1 cellular context compared by ENCODE assay signal in the genomic region with DNA sequence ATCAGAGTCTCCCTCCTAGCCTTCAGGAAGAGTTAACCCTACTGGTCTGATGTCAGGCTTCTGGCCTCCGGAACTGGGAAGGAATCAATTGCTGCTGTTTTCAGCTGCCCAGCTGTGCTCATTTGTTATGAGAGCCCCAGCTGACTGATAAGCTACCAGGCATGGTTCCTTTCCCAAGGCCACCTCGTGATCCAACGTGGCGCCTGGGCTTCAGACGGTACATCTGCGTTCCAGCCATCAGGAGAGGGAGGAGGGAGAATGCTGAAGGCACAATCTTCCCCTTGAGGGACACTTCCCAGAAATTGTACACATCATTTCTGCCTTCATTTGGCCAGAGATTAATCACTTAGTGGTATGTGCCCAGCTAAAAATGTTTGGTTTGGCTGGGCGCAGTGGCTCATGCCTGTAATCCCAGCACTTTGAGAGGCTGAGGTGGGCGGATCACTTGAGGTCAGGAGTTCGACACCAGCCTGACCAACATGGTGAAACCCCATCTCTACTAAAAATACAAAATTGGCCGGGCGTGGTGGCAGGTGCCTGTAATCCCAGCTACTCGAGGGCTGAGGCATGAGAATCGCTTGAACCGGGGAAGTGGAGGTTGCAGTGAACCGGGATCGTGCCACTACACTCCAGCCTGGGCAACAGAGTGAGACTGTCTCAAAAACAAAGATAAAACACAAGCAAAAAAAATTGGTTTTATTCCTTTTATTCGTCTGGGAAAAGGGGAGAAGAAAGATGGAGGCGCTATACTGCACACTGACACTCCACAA.
TF ChIP-seq lines count a peak whose summit lies in the region.

No MANE protein-coding gene starts in this region.

TF ChIP-seq in HepG2, 621 proteins besides CTCF, POLR2A, EP300 and RAD21 (continued from another document and continues in another):
- TF ChIP-seq, protein P1, sequence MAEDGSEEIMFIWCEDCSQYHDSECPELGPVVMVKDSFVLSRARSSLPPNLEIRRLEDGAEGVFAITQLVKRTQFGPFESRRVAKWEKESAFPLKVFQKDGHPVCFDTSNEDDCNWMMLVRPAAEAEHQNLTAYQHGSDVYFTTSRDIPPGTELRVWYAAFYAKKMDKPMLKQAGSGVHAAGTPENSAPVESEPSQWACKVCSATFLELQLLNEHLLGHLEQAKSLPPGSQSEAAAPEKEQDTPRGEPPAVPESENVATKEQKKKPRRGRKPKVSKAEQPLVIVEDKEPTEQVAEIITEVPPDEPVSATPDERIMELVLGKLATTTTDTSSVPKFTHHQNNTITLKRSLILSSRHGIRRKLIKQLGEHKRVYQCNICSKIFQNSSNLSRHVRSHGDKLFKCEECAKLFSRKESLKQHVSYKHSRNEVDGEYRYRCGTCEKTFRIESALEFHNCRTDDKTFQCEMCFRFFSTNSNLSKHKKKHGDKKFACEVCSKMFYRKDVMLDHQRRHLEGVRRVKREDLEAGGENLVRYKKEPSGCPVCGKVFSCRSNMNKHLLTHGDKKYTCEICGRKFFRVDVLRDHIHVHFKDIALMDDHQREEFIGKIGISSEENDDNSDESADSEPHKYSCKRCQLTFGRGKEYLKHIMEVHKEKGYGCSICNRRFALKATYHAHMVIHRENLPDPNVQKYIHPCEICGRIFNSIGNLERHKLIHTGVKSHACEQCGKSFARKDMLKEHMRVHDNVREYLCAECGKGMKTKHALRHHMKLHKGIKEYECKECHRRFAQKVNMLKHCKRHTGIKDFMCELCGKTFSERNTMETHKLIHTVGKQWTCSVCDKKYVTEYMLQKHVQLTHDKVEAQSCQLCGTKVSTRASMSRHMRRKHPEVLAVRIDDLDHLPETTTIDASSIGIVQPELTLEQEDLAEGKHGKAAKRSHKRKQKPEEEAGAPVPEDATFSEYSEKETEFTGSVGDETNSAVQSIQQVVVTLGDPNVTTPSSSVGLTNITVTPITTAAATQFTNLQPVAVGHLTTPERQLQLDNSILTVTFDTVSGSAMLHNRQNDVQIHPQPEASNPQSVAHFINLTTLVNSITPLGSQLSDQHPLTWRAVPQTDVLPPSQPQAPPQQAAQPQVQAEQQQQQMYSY (CRISPR knock-in tag; IDR thresholded peaks at IDR 0.05), result no peak
- no peak for TF ChIP-seq POLR2AphosphoS5 (IDR thresholded peaks at IDR 0.05; ENCODE audit: low read depth, low read length)
- peak; percentile 98 for TF ChIP-seq ZNF644 (CRISPR knock-in tag; IDR thresholded peaks at IDR 0.05; ENCODE audit: low read depth)
- TF ChIP-seq ZSCAN30 (CRISPR knock-in tag; IDR thresholded peaks at IDR 0.05), result no peak
- TF ChIP-seq ZNF737 (CRISPR knock-in tag; IDR thresholded peaks at IDR 0.05; ENCODE audit: borderline replicate concordance), result no peak
- TF ChIP-seq RARA (CRISPR knock-in tag; IDR thresholded peaks at IDR 0.05), result 0 out of 2 replicates have a peak, but pooled peaks have one; percentile 33
- TF ChIP-seq, protein P2, sequence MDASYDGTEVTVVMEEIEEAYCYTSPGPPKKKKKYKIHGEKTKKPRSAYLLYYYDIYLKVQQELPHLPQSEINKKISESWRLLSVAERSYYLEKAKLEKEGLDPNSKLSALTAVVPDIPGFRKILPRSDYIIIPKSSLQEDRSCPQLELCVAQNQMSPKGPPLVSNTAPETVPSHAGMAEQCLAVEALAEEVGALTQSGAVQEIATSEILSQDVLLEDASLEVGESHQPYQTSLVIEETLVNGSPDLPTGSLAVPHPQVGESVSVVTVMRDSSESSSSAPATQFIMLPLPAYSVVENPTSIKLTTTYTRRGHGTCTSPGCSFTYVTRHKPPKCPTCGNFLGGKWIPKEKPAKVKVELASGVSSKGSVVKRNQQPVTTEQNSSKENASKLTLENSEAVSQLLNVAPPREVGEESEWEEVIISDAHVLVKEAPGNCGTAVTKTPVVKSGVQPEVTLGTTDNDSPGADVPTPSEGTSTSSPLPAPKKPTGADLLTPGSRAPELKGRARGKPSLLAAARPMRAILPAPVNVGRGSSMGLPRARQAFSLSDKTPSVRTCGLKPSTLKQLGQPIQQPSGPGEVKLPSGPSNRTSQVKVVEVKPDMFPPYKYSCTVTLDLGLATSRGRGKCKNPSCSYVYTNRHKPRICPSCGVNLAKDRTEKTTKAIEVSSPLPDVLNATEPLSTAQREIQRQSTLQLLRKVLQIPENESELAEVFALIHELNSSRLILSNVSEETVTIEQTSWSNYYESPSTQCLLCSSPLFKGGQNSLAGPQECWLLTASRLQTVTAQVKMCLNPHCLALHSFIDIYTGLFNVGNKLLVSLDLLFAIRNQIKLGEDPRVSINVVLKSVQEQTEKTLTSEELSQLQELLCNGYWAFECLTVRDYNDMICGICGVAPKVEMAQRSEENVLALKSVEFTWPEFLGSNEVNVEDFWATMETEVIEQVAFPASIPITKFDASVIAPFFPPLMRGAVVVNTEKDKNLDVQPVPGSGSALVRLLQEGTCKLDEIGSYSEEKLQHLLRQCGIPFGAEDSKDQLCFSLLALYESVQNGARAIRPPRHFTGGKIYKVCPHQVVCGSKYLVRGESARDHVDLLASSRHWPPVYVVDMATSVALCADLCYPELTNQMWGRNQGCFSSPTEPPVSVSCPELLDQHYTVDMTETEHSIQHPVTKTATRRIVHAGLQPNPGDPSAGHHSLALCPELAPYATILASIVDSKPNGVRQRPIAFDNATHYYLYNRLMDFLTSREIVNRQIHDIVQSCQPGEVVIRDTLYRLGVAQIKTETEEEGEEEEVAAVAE (CRISPR knock-in tag; IDR thresholded peaks at IDR 0.05; ENCODE audit: borderline replicate concordance), result no peak
- TF ChIP-seq, protein P3, sequence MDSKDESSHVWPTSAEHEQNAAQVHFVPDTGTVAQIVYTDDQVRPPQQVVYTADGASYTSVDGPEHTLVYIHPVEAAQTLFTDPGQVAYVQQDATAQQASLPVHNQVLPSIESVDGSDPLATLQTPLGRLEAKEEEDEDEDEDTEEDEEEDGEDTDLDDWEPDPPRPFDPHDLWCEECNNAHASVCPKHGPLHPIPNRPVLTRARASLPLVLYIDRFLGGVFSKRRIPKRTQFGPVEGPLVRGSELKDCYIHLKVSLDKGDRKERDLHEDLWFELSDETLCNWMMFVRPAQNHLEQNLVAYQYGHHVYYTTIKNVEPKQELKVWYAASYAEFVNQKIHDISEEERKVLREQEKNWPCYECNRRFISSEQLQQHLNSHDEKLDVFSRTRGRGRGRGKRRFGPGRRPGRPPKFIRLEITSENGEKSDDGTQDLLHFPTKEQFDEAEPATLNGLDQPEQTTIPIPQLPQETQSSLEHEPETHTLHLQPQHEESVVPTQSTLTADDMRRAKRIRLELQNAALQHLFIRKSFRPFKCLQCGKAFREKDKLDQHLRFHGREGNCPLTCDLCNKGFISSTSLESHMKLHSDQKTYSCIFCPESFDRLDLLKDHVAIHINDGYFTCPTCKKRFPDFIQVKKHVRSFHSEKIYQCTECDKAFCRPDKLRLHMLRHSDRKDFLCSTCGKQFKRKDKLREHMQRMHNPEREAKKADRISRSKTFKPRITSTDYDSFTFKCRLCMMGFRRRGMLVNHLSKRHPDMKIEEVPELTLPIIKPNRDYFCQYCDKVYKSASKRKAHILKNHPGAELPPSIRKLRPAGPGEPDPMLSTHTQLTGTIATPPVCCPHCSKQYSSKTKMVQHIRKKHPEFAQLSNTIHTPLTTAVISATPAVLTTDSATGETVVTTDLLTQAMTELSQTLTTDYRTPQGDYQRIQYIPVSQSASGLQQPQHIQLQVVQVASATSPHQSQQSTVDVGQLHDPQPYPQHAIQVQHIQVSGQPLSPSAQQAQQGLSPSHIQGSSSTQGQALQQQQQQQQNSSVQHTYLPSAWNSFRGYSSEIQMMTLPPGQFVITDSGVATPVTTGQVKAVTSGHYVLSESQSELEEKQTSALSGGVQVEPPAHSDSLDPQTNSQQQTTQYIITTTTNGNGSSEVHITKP (CRISPR knock-in tag; IDR thresholded peaks at IDR 0.05; ENCODE audit: low read depth), result peak; percentile 76; the same call in 1 of the 2 replicates
- TF ChIP-seq, protein P4, sequence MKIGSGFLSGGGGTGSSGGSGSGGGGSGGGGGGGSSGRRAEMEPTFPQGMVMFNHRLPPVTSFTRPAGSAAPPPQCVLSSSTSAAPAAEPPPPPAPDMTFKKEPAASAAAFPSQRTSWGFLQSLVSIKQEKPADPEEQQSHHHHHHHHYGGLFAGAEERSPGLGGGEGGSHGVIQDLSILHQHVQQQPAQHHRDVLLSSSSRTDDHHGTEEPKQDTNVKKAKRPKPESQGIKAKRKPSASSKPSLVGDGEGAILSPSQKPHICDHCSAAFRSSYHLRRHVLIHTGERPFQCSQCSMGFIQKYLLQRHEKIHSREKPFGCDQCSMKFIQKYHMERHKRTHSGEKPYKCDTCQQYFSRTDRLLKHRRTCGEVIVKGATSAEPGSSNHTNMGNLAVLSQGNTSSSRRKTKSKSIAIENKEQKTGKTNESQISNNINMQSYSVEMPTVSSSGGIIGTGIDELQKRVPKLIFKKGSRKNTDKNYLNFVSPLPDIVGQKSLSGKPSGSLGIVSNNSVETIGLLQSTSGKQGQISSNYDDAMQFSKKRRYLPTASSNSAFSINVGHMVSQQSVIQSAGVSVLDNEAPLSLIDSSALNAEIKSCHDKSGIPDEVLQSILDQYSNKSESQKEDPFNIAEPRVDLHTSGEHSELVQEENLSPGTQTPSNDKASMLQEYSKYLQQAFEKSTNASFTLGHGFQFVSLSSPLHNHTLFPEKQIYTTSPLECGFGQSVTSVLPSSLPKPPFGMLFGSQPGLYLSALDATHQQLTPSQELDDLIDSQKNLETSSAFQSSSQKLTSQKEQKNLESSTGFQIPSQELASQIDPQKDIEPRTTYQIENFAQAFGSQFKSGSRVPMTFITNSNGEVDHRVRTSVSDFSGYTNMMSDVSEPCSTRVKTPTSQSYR (CRISPR knock-in tag; IDR thresholded peaks at IDR 0.05; ENCODE audit: borderline replicate concordance), result no peak
- TF ChIP-seq MIXL1 (CRISPR knock-in tag; IDR thresholded peaks at IDR 0.05), result peak; percentile 84; the same call in 1 of the 2 replicates
- no peak for TF ChIP-seq KLF15 (CRISPR knock-in tag; IDR thresholded peaks at IDR 0.05; ENCODE audit: borderline replicate concordance)
- TF ChIP-seq ATM (IDR thresholded peaks at IDR 0.05; ENCODE audit: borderline replicate concordance), result no peak
- TF ChIP-seq HOXA9 (CRISPR knock-in tag; IDR thresholded peaks at IDR 0.05; ENCODE audit: borderline replicate concordance), result no peak
- TF ChIP-seq AGO1 (IDR thresholded peaks at IDR 0.05; ENCODE audit: low read depth, low read length, poor library complexity, severe bottlenecking), result no peak
- no peak; the same call in 1 of the 2 replicates for TF ChIP-seq KAT7 (CRISPR knock-in tag; IDR thresholded peaks at IDR 0.05; ENCODE audit: borderline replicate concordance)
- TF ChIP-seq MZF1 (CRISPR knock-in tag; IDR thresholded peaks at IDR 0.05; ENCODE audit: borderline replicate concordance), result no peak
- TF ChIP-seq, protein P5, sequence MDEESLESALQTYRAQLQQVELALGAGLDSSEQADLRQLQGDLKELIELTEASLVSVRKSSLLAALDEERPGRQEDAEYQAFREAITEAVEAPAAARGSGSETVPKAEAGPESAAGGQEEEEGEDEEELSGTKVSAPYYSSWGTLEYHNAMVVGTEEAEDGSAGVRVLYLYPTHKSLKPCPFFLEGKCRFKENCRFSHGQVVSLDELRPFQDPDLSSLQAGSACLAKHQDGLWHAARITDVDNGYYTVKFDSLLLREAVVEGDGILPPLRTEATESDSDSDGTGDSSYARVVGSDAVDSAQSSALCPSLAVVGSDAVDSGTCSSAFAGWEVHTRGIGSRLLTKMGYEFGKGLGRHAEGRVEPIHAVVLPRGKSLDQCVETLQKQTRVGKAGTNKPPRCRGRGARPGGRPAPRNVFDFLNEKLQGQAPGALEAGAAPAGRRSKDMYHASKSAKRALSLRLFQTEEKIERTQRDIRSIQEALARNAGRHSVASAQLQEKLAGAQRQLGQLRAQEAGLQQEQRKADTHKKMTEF (CRISPR knock-in tag; IDR thresholded peaks at IDR 0.05), result peak; percentile 78
- no peak for TF ChIP-seq RBFOX2 (IDR thresholded peaks at IDR 0.05; ENCODE audit: low read depth, low read length)
- 0 out of 2 replicates have a peak, but pooled peaks have one; percentile 13 for TF ChIP-seq SP140L (CRISPR knock-in tag; IDR thresholded peaks at IDR 0.05; ENCODE audit: borderline replicate concordance)
- TF ChIP-seq ZNF670 (CRISPR knock-in tag; IDR thresholded peaks at IDR 0.05; ENCODE audit: borderline replicate concordance), result no peak
- TF ChIP-seq, protein P6, sequence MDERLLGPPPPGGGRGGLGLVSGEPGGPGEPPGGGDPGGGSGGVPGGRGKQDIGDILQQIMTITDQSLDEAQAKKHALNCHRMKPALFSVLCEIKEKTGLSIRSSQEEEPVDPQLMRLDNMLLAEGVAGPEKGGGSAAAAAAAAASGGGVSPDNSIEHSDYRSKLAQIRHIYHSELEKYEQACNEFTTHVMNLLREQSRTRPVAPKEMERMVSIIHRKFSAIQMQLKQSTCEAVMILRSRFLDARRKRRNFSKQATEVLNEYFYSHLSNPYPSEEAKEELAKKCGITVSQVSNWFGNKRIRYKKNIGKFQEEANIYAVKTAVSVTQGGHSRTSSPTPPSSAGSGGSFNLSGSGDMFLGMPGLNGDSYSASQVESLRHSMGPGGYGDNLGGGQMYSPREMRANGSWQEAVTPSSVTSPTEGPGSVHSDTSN (CRISPR knock-in tag; IDR thresholded peaks at IDR 0.05), result no peak
- no peak for TF ChIP-seq ZNF530 (CRISPR knock-in tag; IDR thresholded peaks at IDR 0.05; ENCODE audit: low read depth)
- no peak for TF ChIP-seq ELF4 (CRISPR knock-in tag; IDR thresholded peaks at IDR 0.05; ENCODE audit: borderline replicate concordance)
- no peak for TF ChIP-seq MTF1 (CRISPR knock-in tag; IDR thresholded peaks at IDR 0.05)
- TF ChIP-seq ZSCAN21 (CRISPR knock-in tag; IDR thresholded peaks at IDR 0.05; ENCODE audit: borderline replicate concordance), result no peak
- TF ChIP-seq, protein P7, sequence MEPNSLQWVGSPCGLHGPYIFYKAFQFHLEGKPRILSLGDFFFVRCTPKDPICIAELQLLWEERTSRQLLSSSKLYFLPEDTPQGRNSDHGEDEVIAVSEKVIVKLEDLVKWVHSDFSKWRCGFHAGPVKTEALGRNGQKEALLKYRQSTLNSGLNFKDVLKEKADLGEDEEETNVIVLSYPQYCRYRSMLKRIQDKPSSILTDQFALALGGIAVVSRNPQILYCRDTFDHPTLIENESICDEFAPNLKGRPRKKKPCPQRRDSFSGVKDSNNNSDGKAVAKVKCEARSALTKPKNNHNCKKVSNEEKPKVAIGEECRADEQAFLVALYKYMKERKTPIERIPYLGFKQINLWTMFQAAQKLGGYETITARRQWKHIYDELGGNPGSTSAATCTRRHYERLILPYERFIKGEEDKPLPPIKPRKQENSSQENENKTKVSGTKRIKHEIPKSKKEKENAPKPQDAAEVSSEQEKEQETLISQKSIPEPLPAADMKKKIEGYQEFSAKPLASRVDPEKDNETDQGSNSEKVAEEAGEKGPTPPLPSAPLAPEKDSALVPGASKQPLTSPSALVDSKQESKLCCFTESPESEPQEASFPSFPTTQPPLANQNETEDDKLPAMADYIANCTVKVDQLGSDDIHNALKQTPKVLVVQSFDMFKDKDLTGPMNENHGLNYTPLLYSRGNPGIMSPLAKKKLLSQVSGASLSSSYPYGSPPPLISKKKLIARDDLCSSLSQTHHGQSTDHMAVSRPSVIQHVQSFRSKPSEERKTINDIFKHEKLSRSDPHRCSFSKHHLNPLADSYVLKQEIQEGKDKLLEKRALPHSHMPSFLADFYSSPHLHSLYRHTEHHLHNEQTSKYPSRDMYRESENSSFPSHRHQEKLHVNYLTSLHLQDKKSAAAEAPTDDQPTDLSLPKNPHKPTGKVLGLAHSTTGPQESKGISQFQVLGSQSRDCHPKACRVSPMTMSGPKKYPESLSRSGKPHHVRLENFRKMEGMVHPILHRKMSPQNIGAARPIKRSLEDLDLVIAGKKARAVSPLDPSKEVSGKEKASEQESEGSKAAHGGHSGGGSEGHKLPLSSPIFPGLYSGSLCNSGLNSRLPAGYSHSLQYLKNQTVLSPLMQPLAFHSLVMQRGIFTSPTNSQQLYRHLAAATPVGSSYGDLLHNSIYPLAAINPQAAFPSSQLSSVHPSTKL (CRISPR knock-in tag; IDR thresholded peaks at IDR 0.05), result peak; percentile 82
